Comparison of ENCODE assay signal across 8 cellular contexts in the genomic region with DNA sequence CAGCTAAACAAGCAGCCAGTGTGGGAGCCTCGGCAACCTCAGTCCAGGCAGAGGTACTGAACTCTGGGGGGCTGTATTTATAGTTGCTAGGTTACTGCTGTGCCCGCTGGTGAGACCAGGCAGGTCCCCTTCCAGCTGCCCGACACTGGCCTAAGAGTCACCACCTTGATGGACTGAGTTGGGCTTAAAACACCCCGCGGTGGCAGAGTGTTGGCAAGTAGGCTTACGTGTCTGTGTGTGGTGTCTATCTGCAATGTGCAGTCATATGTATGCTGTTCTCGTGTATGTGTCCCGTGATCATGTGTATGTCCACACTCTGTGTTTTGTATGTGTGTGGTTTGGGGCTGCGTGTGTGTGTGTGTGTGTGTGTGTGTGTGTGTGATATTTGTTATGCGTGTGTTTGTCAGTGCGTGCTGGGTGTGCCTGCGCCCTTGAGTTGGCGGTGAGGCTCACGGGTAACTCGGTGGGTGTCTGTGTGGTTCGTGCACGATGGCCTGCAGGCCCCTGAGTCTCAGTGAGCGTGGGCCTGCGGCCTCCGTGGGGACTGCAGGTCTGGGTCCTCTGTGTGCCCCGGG.
DNase-seq lines count a peak whose midpoint lies in the region; ATAC-seq lines count a peak whose summit lies in the region.
"Had no signal": no experiment of that assay in that cellular context is flagged by ENCODE, and none has a peak within 500 bp of the region (broad histone marks: within the 10 kb centered on the region; RNA-seq: fewer than 3 reads in every experiment).

No MANE protein-coding gene starts in this region.

- no peaks in the 10 kb centered on the region for H3K9me3 ChIP-seq in iPS-15b (ENCODE audit: control insufficient read depth, insufficient read depth, low read length)

- no peak for DNase-seq in activated T-helper 1 cell treated with anti-CD3 and anti-CD28 coated beads, Interleukin-12 subunit alpha, Interleukin-12 subunit beta, Interleukin-2, Interleukin-4 antibody, amounts not matched to agents 30 ng/mL and 10 ng/mL and 1 ng/mL, durations not matched to agents 14 hours and 24 hours and 36 hours (ENCODE audit: low spot score)
- no peak for DNase-seq in stimulated activated effector memory CD8-positive, alpha-beta T cell treated with anti-CD3 and anti-CD28 coated beads, Interleukin-12 subunit alpha, Interleukin-12 subunit beta, amount 100 ng/mL, for 72 hours (ENCODE audit: low spot score in 2 of 2)
- DNase-seq in RKO (ENCODE audit: low spot score) (no peak), NCI-H187 treated with DMSO at 0.1 percent for 48 hours (lab: John Stamatoyannopoulos, UW) (no peak), DMS114 treated with DMSO at 0.1 percent for 48 hours (lab: John Stamatoyannopoulos, UW; ENCODE audit: unreplicated experiment) (no peak)
- DNase-seq: NCI-H2081 treated with DMSO at 0.1 percent for 48 hours had no signal

- peak overlapping the region; percentile 4 for H3K4me3 ChIP-seq in iPS-15b (ENCODE audit: low read depth, low read length)

- H3K27me3 ChIP-seq in iPS-15b (ENCODE audit: control insufficient read depth, insufficient read depth, low read length) = peaks cover 98% of the 10 kb centered on the region

- H3K9me3 Mint-ChIP-seq in IgD-negative memory B cell = peaks cover 0 to 2% (median 0%) of the 10 kb centered on the region in 3 donors
- no peaks in the 10 kb centered on the region for H3K9me3 Mint-ChIP-seq in activated T-helper 1 cell treated with anti-CD3 and anti-CD28 coated beads, Interleukin-12 subunit alpha, Interleukin-12 subunit beta, Interleukin-2, Interleukin-4 antibody, amounts not matched to agents 30 ng/mL and 10 ng/mL and 1 ng/mL, durations not matched to agents 14 hours and 24 hours and 36 hours
- H3K9me3 Mint-ChIP-seq in stimulated activated effector memory CD8-positive, alpha-beta T cell treated with anti-CD3 and anti-CD28 coated beads, Interleukin-12 subunit alpha, Interleukin-12 subunit beta, amount 100 ng/mL, for 72 hours = no peaks in the 10 kb centered on the region

- H3K4me1 Mint-ChIP-seq in IgD-negative memory B cell = peaks cover 9 to 21% (median 15%) of the 10 kb centered on the region in 3 donors
- H3K4me1 Mint-ChIP-seq in activated T-helper 1 cell treated with anti-CD3 and anti-CD28 coated beads, Interleukin-12 subunit alpha, Interleukin-12 subunit beta, Interleukin-2, Interleukin-4 antibody, amounts not matched to agents 30 ng/mL and 10 ng/mL and 1 ng/mL, durations not matched to agents 14 hours and 24 hours and 36 hours (ENCODE audit: low read depth) = peaks cover 44% of the 10 kb centered on the region
- H3K4me1 Mint-ChIP-seq in stimulated activated effector memory CD8-positive, alpha-beta T cell treated with anti-CD3 and anti-CD28 coated beads, Interleukin-12 subunit alpha, Interleukin-12 subunit beta, amount 100 ng/mL, for 72 hours = peaks cover 68% of the 10 kb centered on the region

- intact Hi-C loops in activated T-helper 1 cell treated with anti-CD3 and anti-CD28 coated beads, Interleukin-12 subunit alpha, Interleukin-12 subunit beta, Interleukin-2, Interleukin-4 antibody, amounts not matched to agents 30 ng/mL and 10 ng/mL and 1 ng/mL, durations not matched to agents 14 hours and 24 hours and 36 hours (cut with micrococcal nuclease) = loop anchor here (5.0 kb wide), 2 partner anchors 187 to 242 kb away; a partner anchor contains a TSS

- peak overlapping the region in 1 of 3 donors; percentile 33 for H3K27ac Mint-ChIP-seq in IgD-negative memory B cell
- peak overlapping the region; percentile 83 for H3K27ac Mint-ChIP-seq in activated T-helper 1 cell treated with anti-CD3 and anti-CD28 coated beads, Interleukin-12 subunit alpha, Interleukin-12 subunit beta, Interleukin-2, Interleukin-4 antibody, amounts not matched to agents 30 ng/mL and 10 ng/mL and 1 ng/mL, durations not matched to agents 14 hours and 24 hours and 36 hours
- no peak overlapping the region for H3K27ac Mint-ChIP-seq in stimulated activated effector memory CD8-positive, alpha-beta T cell treated with anti-CD3 and anti-CD28 coated beads, Interleukin-12 subunit alpha, Interleukin-12 subunit beta, amount 100 ng/mL, for 72 hours

- ATAC-seq in stimulated activated effector memory CD8-positive, alpha-beta T cell treated with anti-CD3 and anti-CD28 coated beads, Interleukin-12 subunit alpha, Interleukin-12 subunit beta, amount 100 ng/mL, for 72 hours = peak; percentile 47

- H3K4me1 ChIP-seq in iPS-15b (ENCODE audit: control insufficient read depth, insufficient read depth, low read length) = peaks cover 23% of the 10 kb centered on the region

- H3K4me3 Mint-ChIP-seq in IgD-negative memory B cell = peak overlapping the region; percentile 30 to 86 (median 70)
- H3K4me3 Mint-ChIP-seq in activated T-helper 1 cell treated with anti-CD3 and anti-CD28 coated beads, Interleukin-12 subunit alpha, Interleukin-12 subunit beta, Interleukin-2, Interleukin-4 antibody, amounts not matched to agents 30 ng/mL and 10 ng/mL and 1 ng/mL, durations not matched to agents 14 hours and 24 hours and 36 hours = peak overlapping the region; percentile 70
- H3K4me3 Mint-ChIP-seq in stimulated activated effector memory CD8-positive, alpha-beta T cell treated with anti-CD3 and anti-CD28 coated beads, Interleukin-12 subunit alpha, Interleukin-12 subunit beta, amount 100 ng/mL, for 72 hours = peak overlapping the region; percentile 75

- peaks cover 75% of the 10 kb centered on the region for H3K27me3 Mint-ChIP-seq in IgD-negative memory B cell
- H3K27me3 Mint-ChIP-seq in activated T-helper 1 cell treated with anti-CD3 and anti-CD28 coated beads, Interleukin-12 subunit alpha, Interleukin-12 subunit beta, Interleukin-2, Interleukin-4 antibody, amounts not matched to agents 30 ng/mL and 10 ng/mL and 1 ng/mL, durations not matched to agents 14 hours and 24 hours and 36 hours (ENCODE audit: insufficient read depth) = peaks cover 77% of the 10 kb centered on the region

- no peaks in the 10 kb centered on the region for H3K36me3 ChIP-seq in iPS-15b (ENCODE audit: control insufficient read depth, insufficient read depth, low read length)

- no peak overlapping the region for H3K9ac ChIP-seq in iPS-15b (ENCODE audit: low read depth, low read length)

- no peaks in the 10 kb centered on the region for H3K36me3 Mint-ChIP-seq in IgD-negative memory B cell
- H3K36me3 Mint-ChIP-seq in activated T-helper 1 cell treated with anti-CD3 and anti-CD28 coated beads, Interleukin-12 subunit alpha, Interleukin-12 subunit beta, Interleukin-2, Interleukin-4 antibody, amounts not matched to agents 30 ng/mL and 10 ng/mL and 1 ng/mL, durations not matched to agents 14 hours and 24 hours and 36 hours (ENCODE audit: low read depth) = peaks cover 4% of the 10 kb centered on the region
- no peaks in the 10 kb centered on the region for H3K36me3 Mint-ChIP-seq in stimulated activated effector memory CD8-positive, alpha-beta T cell treated with anti-CD3 and anti-CD28 coated beads, Interleukin-12 subunit alpha, Interleukin-12 subunit beta, amount 100 ng/mL, for 72 hours
